16 cellular contexts compared by ENCODE assay signal in the genomic region with DNA sequence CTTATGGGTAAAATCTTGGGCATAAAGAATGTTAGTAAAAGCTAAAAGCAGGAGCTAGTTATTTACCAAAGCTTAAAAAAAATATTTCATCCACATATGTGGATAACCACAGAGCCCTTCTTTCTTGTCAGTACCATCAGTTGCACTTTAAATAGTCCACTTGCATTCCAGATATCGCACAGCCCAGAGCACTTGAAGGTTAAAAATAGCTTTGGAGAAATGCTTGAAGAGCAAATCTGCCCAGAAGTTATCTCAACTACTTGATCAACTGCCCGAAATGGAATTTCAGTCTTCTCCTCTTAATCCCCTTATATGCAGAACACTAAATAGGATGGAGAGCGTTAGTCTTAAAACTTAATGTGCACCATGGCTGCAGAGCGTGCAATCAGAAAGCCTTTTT.
"Had no signal": no experiment of that assay in that cellular context is flagged by ENCODE, and none has a peak within 500 bp of the region (broad histone marks: within the 10 kb centered on the region; RNA-seq: fewer than 3 reads in every experiment).

No MANE protein-coding gene starts in this region.

- H3K27me3 ChIP-seq: neutrophil, stomach, uterus had no signal

- ATAC-seq: activated CD4-positive, CD25-positive, alpha-beta regulatory T cell treated with anti-CD3 and anti-CD28 coated beads, Interleukin-2, amount 50 U/mL, for 24 hours; activated naive CD4-positive, alpha-beta T cell treated with anti-CD3 and anti-CD28 coated beads, Interleukin-2, amount 50 U/mL, for 72 hours; esophagus mucosa; naive thymus-derived CD4-positive, alpha-beta T cell had no signal

- DNase-seq: activated T-cell treated with anti-CD3 and anti-CD28 coated beads, Interleukin-2, amount 50 U/mL, for 1 hour; amygdala; foreskin fibroblast; lower lobe of right lung; midbrain; naive thymus-derived CD4-positive, alpha-beta T cell; stimulated activated CD4-positive, alpha-beta T cell treated with anti-CD3 and anti-CD28 coated beads, Interleukin-4, amount 100 ng/mL, for 4 hours; stomach; T-helper 2 cell; uterus had no signal

- H3K4me3 ChIP-seq: lower lobe of right lung, prostate gland, stomach, thoracic aorta, uterus had no signal

- H3K36me3 ChIP-seq: neutrophil, prostate gland, stomach, thoracic aorta, uterus had no signal

- H3K27ac ChIP-seq: lower lobe of right lung, neutrophil, prostate gland, stomach, thoracic aorta, uterus had no signal

- H3K4me1 ChIP-seq: lower lobe of right lung, prostate gland, stomach, uterus had no signal

- H3K9me3 ChIP-seq: lower lobe of right lung, neutrophil, prostate gland, stomach, thoracic aorta, uterus had no signal
